Comparison of ENCODE assay signal across 8 cellular contexts in genomic region chr7:55597944-55598499, GRCh38. TPM values are rescaled to one million over a fixed set of nuclear protein-coding genes. Genes with fewer than 3 reads are reported as not detected.
DNase-seq lines count a peak whose midpoint lies in the region; ATAC-seq, FAIRE-seq and TF ChIP-seq lines count a peak whose summit lies in the region.
"Not testable (repeated sequence)": the region's sequence is repeated elsewhere in the genome, so short reads cannot be mapped to it uniquely, and the experiment has no call there.

No MANE protein-coding gene starts in this region.

- H2AFZ ChIP-seq in SU-DHL-6 (ENCODE audit: low read depth, low read length, severe bottlenecking): not testable (repeated sequence)

- peak; percentile 43 for FAIRE-seq in islet of Langerhans (lab: Jason Lieb, UNC)

- not testable (repeated sequence) for H3K4me3 ChIP-seq in SU-DHL-6 (ENCODE audit: insufficient read depth, low read length, poor library complexity, severe bottlenecking); psoas muscle

- H3K79me2 ChIP-seq in SU-DHL-6 (ENCODE audit: insufficient read depth, low read length): not testable (repeated sequence)

- H3K9ac ChIP-seq in SU-DHL-6 (ENCODE audit: low read length): not testable (repeated sequence)

- not testable (repeated sequence) for H3F3A ChIP-seq in SU-DHL-6 (ENCODE audit: insufficient read depth)

- intact Hi-C loops in CD14-positive monocyte (cut with micrococcal nuclease): loop anchor here in 1 of 2 donors (10.0 kb wide), 2 partner anchors 233 to 367 kb away; partner anchors contain the start of genes LANCL2 and NIPSNAP2
- intact Hi-C loops in psoas muscle (cut with DNase I): loop anchor here (5.0 to 10.0 kb wide), 4 partner anchors 46 to 313 kb away; no protein-coding TSS in a partner anchor

- not testable (repeated sequence) for H3K27ac ChIP-seq in SU-DHL-6 (ENCODE audit: low read depth, low read length); psoas muscle

- H3K36me3 ChIP-seq in SU-DHL-6 (ENCODE audit: low read length); psoas muscle (ENCODE audit: insufficient read depth in 1 of 2, low read depth in 1 of 2): not testable (repeated sequence)

- ATAC-seq in GM18867 (IDR thresholded peaks at IDR 0.05; ENCODE audit: unreplicated experiment): peak; percentile 68
- peak; percentile 72 for ATAC-seq in HG02678 (IDR thresholded peaks at IDR 0.05; ENCODE audit: unreplicated experiment)
- peak; percentile 57 to 81 (median 63) for ATAC-seq in psoas muscle

- not testable (repeated sequence) for H4K20me1 ChIP-seq in SU-DHL-6 (ENCODE audit: low read depth, low read length)

- not testable (repeated sequence) for H3K27me3 ChIP-seq in SU-DHL-6 (ENCODE audit: low read length); psoas muscle (ENCODE audit: insufficient read depth in 3 of 3, low read length in 2 of 3)

- not testable (repeated sequence) for H3K4me2 ChIP-seq in SU-DHL-6 (ENCODE audit: low read depth, low read length, poor library complexity, severe bottlenecking)

- peak; percentile 31 for TF ChIP-seq CTCF in CD14-positive monocyte (IDR thresholded peaks at IDR 0.05)
- TF ChIP-seq CTCF in SU-DHL-6 (IDR thresholded peaks at IDR 0.05; ENCODE audit: insufficient read depth, low read length, poor library complexity, severe bottlenecking): peak; percentile 35
- peak; percentile 78 for TF ChIP-seq CTCF in chondrocyte (IDR thresholded peaks at IDR 0.05)
- TF ChIP-seq CTCF in psoas muscle (IDR thresholded peaks at IDR 0.05): peak; percentile 52

- not testable (repeated sequence) for H3K9me3 Mint-ChIP-seq in CD14-positive monocyte; chondrocyte (ENCODE audit: low read depth)

- 44 to 48% (median 45%) methylated on average over 4 of the region's 4 CpGs for WGBS in psoas muscle, 3 donors

- not testable (repeated sequence) for H3K4me1 ChIP-seq in psoas muscle

- H3K9me3 ChIP-seq in SU-DHL-6 (ENCODE audit: insufficient read depth, low read length); psoas muscle: not testable (repeated sequence)

- H3K27me3 Mint-ChIP-seq in CD14-positive monocyte (ENCODE audit: low read depth in 3 of 3): not testable (repeated sequence)
- H3K27me3 Mint-ChIP-seq in chondrocyte (ENCODE audit: low read depth): peaks cover 26% of the 10 kb centered on the region

- not testable (repeated sequence) for DNase-seq in CD14-positive monocyte (ENCODE audit: low spot score); chondrocyte (ENCODE audit: low spot score); psoas muscle
- DNase-seq in MV-4-11 (lab: John Stamatoyannopoulos, UW): peak; percentile 2

- not testable (repeated sequence) for H3K9me2 ChIP-seq in SU-DHL-6 (replicated peaks; ENCODE audit: insufficient read depth, low read length)

- H3K27ac Mint-ChIP-seq in CD14-positive monocyte; chondrocyte (ENCODE audit: unreplicated experiment): not testable (repeated sequence)

- not testable (repeated sequence) for H3K4me3 Mint-ChIP-seq in CD14-positive monocyte; chondrocyte (ENCODE audit: unreplicated experiment)

- H3K4me1 Mint-ChIP-seq in CD14-positive monocyte; chondrocyte (ENCODE audit: low read depth): not testable (repeated sequence)

- H3K36me3 Mint-ChIP-seq in CD14-positive monocyte; chondrocyte (ENCODE audit: low read depth): not testable (repeated sequence)

RNA-seq across cellular contexts. Expression of gene VOPP1, which starts 25.7 kb away (rescaled TPM):
- 10 to 100 TPM; 16.7 to 18.0 TPM for polyA plus RNA-seq in CD14-positive monocyte
- 69.2 to 78.5 TPM (median 71.6 TPM) in 3 replicates for total RNA-seq in chondrocyte
- 10 to 100 TPM; 21.6 to 31.9 (median 30.5) TPM for total RNA-seq in psoas muscle
- 10 to 100 TPM; 16.3 to 45.7 (median 19.5) TPM for polyA plus RNA-seq in psoas muscle
